In the genomic region with DNA sequence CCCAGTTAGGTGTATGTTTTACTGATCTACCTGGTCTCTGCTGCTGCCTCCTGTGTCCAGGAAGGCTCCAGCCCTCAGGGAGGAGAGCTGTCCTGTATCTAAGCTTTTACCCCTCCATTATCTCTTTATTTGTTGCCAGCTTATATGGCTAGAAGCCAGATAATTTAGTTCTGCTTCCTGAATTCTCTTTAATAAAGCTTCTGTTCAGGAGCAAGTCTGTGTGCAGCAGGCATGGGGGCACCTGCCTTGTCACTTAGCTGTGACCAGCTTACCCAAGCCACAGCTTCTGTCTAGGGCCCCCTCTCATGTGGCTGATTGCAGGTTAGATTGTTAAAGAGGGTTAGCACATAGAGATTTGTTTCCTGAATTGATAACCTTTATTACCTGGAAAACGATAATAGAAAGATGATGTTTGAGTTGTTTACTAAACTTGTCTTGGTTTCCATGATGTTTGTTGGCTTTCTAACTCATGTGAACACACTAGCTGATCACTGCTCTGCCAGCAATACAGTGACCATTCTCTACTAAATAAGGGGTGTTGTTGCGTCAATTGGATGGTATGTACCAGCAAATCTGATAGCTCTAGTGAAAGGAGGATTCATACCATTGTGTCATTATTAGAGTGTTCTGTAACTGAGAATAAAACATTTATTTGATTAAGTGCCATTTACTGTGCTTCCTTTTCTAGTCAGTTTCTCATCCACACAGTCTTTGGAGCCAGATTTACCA, we compare ENCODE assay signal across 21 cellular contexts.
DNase-seq lines count a peak whose midpoint lies in the region; ATAC-seq and TF ChIP-seq lines count a peak whose summit lies in the region.
"Had no signal": no experiment of that assay in that cellular context is flagged by ENCODE, and none has a peak within 500 bp of the region (broad histone marks: within the 10 kb centered on the region; RNA-seq: fewer than 3 reads in every experiment).

No MANE protein-coding gene starts in this region.

- peaks cover 0 to 55% (median 7%) of the 10 kb centered on the region in 3 donors for H3K4me1 ChIP-seq in gastroesophageal sphincter
- H3K4me1 ChIP-seq: body of pancreas had no signal

- H3K27me3 Mint-ChIP-seq in natural killer cell (ENCODE audit: low read depth in 2 of 2): no peaks in the 10 kb centered on the region
- peaks cover 13% of the 10 kb centered on the region for H3K27me3 Mint-ChIP-seq in activated naive CD4-positive, alpha-beta T cell treated with anti-CD3 and anti-CD28 coated beads for 36 hours (ENCODE audit: low read depth)
- H3K27me3 Mint-ChIP-seq: B cell, IgD-negative memory B cell had no signal

- TF ChIP-seq EP300 in gastroesophageal sphincter (IDR thresholded peaks at IDR 0.05): no peak

- H3K36me3 ChIP-seq in gastroesophageal sphincter: no peaks in the 10 kb centered on the region
- H3K36me3 ChIP-seq: stomach had no signal

- H3K4me3 ChIP-seq in gastroesophageal sphincter: no peak overlapping the region
- H3K4me3 ChIP-seq: body of pancreas, stomach had no signal

- ATAC-seq in gastroesophageal sphincter: no peak
- ATAC-seq in natural killer cell: no peak
- ATAC-seq in GM18861 (IDR thresholded peaks at IDR 0.05; ENCODE audit: unreplicated experiment): no peak
- ATAC-seq: body of pancreas had no signal

- TF ChIP-seq CTCF in gastroesophageal sphincter (IDR thresholded peaks at IDR 0.05) (no peak), natural killer cell (IDR thresholded peaks at IDR 0.05) (no peak)

- WGBS in gastroesophageal sphincter (ENCODE audit: low coverage in 1 of 2), 2 donors: 73 to 80% methylated on average over 2 of the region's 2 CpGs

- peak; percentile 4 for DNase-seq in NCI-H1105 treated with DMSO at 0.1 percent for 48 hours (lab: John Stamatoyannopoulos, UW)
- no peak for DNase-seq in NCI-H1105 (lab: John Stamatoyannopoulos, UW)
- DNase-seq in SK-N-DZ (ENCODE audit: low spot score): peak; percentile 2
- DNase-seq in substantia nigra (lab: John Stamatoyannopoulos, UW): no peak
- no peak for DNase-seq in natural killer cell
- DNase-seq in activated naive CD4-positive, alpha-beta T cell treated with anti-CD3 and anti-CD28 coated beads for 36 hours: no peak
- DNase-seq: activated CD4-positive, alpha-beta T cell treated with anti-CD3 and anti-CD28 coated beads for 48 hours; body of pancreas; Caco-2; head of caudate nucleus; midbrain; NCI-H1694; NCI-H510A; stimulated activated CD4-positive, alpha-beta T cell treated with anti-CD3 and anti-CD28 coated beads, Interleukin-4, amount 100 ng/mL, for 4 hours; stomach had no signal

- no peaks in the 10 kb centered on the region for H3K9me3 Mint-ChIP-seq in natural killer cell
- H3K9me3 Mint-ChIP-seq in activated naive CD4-positive, alpha-beta T cell treated with anti-CD3 and anti-CD28 coated beads for 36 hours: no peaks in the 10 kb centered on the region

- H3K4me1 Mint-ChIP-seq in natural killer cell: no peaks in the 10 kb centered on the region
- no peaks in the 10 kb centered on the region for H3K4me1 Mint-ChIP-seq in activated naive CD4-positive, alpha-beta T cell treated with anti-CD3 and anti-CD28 coated beads for 36 hours (ENCODE audit: low read depth)
- H3K4me1 Mint-ChIP-seq: B cell, IgD-negative memory B cell had no signal

- H3K9me3 ChIP-seq in gastroesophageal sphincter: no peaks in the 10 kb centered on the region
- H3K9me3 ChIP-seq: body of pancreas, Caco-2, stomach had no signal

- H3K27ac ChIP-seq in gastroesophageal sphincter: peak overlapping the region in 3 of 4 donors; percentile 44 to 68 (median 57)
- H3K27ac ChIP-seq in substantia nigra (ENCODE audit: low read depth, low read length, poor library complexity, severe bottlenecking): peak overlapping the region; percentile 62
- H3K27ac ChIP-seq: body of pancreas, HL-60, stomach had no signal

- no peak overlapping the region for H3K4me3 Mint-ChIP-seq in natural killer cell
- H3K4me3 Mint-ChIP-seq in activated naive CD4-positive, alpha-beta T cell treated with anti-CD3 and anti-CD28 coated beads for 36 hours: no peak overlapping the region
- H3K4me3 Mint-ChIP-seq: activated naive CD8-positive, alpha-beta T cell; B cell; IgD-negative memory B cell had no signal

- H3K27me3 ChIP-seq in gastroesophageal sphincter: no peaks in the 10 kb centered on the region
- H3K27me3 ChIP-seq: body of pancreas, stomach had no signal

- H3K27ac Mint-ChIP-seq in natural killer cell: no peak overlapping the region
- H3K27ac Mint-ChIP-seq in activated naive CD4-positive, alpha-beta T cell treated with anti-CD3 and anti-CD28 coated beads for 36 hours: no peak overlapping the region
- H3K27ac Mint-ChIP-seq: activated naive CD8-positive, alpha-beta T cell; B cell had no signal

- CTCF ChIA-PET in activated naive CD4-positive, alpha-beta T cell treated with anti-CD3 and anti-CD28 coated beads for 36 hours (lab: Charles Lee): interaction anchor here (0.7 kb wide), 2 partner anchors 85 to 113 kb away, joined by 3 to 4 read pairs; no protein-coding TSS in a partner anchor

- TF ChIP-seq POLR2A in gastroesophageal sphincter (IDR thresholded peaks at IDR 0.05): no peak

- H3K36me3 Mint-ChIP-seq in natural killer cell: no peaks in the 10 kb centered on the region
- H3K36me3 Mint-ChIP-seq in activated naive CD4-positive, alpha-beta T cell treated with anti-CD3 and anti-CD28 coated beads for 36 hours (ENCODE audit: low read depth): no peaks in the 10 kb centered on the region
- H3K36me3 Mint-ChIP-seq: activated naive CD8-positive, alpha-beta T cell; IgD-negative memory B cell had no signal

- intact Hi-C loops in natural killer cell (cut with micrococcal nuclease): no loop called here
- intact Hi-C loops in activated naive CD4-positive, alpha-beta T cell treated with anti-CD3 and anti-CD28 coated beads for 36 hours (cut with micrococcal nuclease): no loop called here

Comparison
In these comparisons a context has a peak if more than half of its experiments do, and no peak if none do; other contexts are left out.
1. DNase-seq: peak in NCI-H1105 treated with DMSO at 0.1 percent for 48 hours (single experiment) and SK-N-DZ (single experiment); none in NCI-H1105 (single experiment), substantia nigra (0 of 49), natural killer cell (single experiment) and activated naive CD4-positive, alpha-beta T cell treated with anti-CD3 and anti-CD28 coated beads for 36 hours (single experiment).